ENCODE assay signal across 30 cellular contexts in the genomic region with DNA sequence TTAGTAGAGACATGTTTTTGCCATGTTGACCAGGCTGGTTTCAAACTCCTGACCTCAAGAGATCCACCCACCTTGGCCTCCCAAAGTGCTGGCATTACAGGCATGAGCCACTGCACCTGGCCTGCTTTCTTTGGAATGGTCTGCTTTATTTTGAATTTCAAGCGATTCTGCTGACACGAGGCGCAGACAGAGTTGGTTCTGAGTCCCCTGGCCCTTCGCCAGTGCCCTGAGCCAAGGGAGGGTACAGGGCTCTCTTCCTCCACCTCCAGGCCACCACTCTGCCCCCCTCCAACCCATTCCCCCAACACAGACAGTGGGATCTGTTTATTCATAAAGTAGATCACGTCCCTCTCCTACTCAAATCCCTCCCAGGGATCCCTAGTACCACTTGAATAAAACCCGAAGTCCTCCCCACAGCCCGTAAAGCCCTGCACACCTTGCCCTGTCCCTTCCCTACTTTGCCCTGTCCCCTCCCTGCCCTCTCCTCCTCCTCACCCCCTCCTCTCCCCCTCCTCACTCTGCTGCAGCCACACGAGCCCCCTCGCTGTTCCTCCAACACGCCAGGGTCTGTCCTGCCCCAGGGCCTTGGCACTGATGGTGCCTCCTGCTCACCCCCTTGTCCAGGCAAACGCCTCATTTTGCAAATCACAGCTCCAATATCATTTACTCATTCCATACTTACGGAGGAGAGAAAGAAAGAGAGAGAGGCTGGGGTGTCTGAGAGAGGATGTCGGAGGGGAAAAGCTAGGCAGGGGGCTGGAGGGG. TPM values are rescaled to one million over a fixed set of nuclear protein-coding genes. Genes with fewer than 3 reads are reported as not detected.
"Had no signal": no experiment of that assay in that cellular context is flagged by ENCODE, and none has a peak within 500 bp of the region (broad histone marks: within the 10 kb centered on the region; RNA-seq: fewer than 3 reads in every experiment).

No MANE protein-coding gene starts in this region.

- H3K27ac ChIP-seq: body of pancreas, stomach, vagina had no signal

- FAIRE-seq: small intestine had no signal

- H3K4me3 ChIP-seq: body of pancreas, mucosa of descending colon, stomach, vagina had no signal

- H3K36me3 ChIP-seq: stomach, vagina had no signal

- ATAC-seq: body of pancreas; left cardiac atrium; mucosa of descending colon; sciatic nerve; stimulated activated memory B cell treated with anti-CD40 and anti-IgM and Interleukin-4, amounts not matched to agents 10 μg/mL and 1 μg/mL and 100 μg/mL, for 72 hours; T-helper 17 cell had no signal

- H3K4me1 ChIP-seq: body of pancreas, vagina had no signal

- H3K4me1 Mint-ChIP-seq: activated CD4-positive, alpha-beta memory T cell treated with anti-CD3 and anti-CD28 coated beads, Interleukin-2, amount 10 ng/mL, durations not matched to agents 7 days and 5 days; activated CD4-positive, alpha-beta T cell treated with anti-CD3 and anti-CD28 coated beads, Interleukin-2, amount 10 ng/mL, durations not matched to agents 24 days and 14 days; nephron progenitor cell; stimulated activated memory B cell treated with anti-CD40 and anti-IgM and Interleukin-4, amounts not matched to agents 10 μg/mL and 1 μg/mL and 100 μg/mL, for 72 hours; T-helper 17 cell had no signal

- H3K4me3 Mint-ChIP-seq: activated CD4-positive, alpha-beta memory T cell treated with anti-CD3 and anti-CD28 coated beads, Interleukin-2, amount 10 ng/mL, durations not matched to agents 7 days and 5 days; activated CD4-positive, alpha-beta T cell treated with anti-CD3 and anti-CD28 coated beads, Interleukin-2, amount 10 ng/mL, durations not matched to agents 24 days and 14 days; nephron progenitor cell; stimulated activated memory B cell treated with anti-CD40 and anti-IgM and Interleukin-4, amounts not matched to agents 10 μg/mL and 1 μg/mL and 100 μg/mL, for 72 hours; T-helper 17 cell had no signal

- DNase-seq: activated CD4-positive, alpha-beta memory T cell treated with anti-CD3 and anti-CD28 coated beads, Interleukin-2, amount 10 ng/mL, durations not matched to agents 7 days and 5 days; activated CD4-positive, alpha-beta T cell treated with anti-CD3 and anti-CD28 coated beads, Interleukin-2, amount 10 ng/mL, durations not matched to agents 24 days and 14 days; activated effector memory CD4-positive, alpha-beta T cell treated with anti-CD3 and anti-CD28 coated beads, Interleukin-2, amount 50 U/mL, for 16 hours; activated naive CD4-positive, alpha-beta T cell treated with anti-CD3 and anti-CD28 coated beads, Interleukin-2, amount 50 U/mL, for 16 hours; activated T-cell treated with anti-CD3 and anti-CD28 coated beads for 4 hours; body of pancreas; effector memory CD4-positive, alpha-beta T cell; foreskin melanocyte; glutamatergic neuron; islet precursor cell; left cardiac atrium; mesenchymal stem cell; mucosa of descending colon; nephron progenitor cell; occipital lobe; small intestine; stimulated activated CD4-positive, alpha-beta T cell treated with anti-CD3 and anti-CD28 coated beads, Interleukin-2, amount 100 ng/mL, for 24 hours; stomach; T-helper 17 cell; trophoblast cell had no signal

- H3K27me3 ChIP-seq: vagina had no signal

- H3K9me3 Mint-ChIP-seq: activated CD4-positive, alpha-beta memory T cell treated with anti-CD3 and anti-CD28 coated beads, Interleukin-2, amount 10 ng/mL, durations not matched to agents 7 days and 5 days had no signal

- H3K36me3 Mint-ChIP-seq: stimulated activated memory B cell treated with anti-CD40 and anti-IgM and Interleukin-4, amounts not matched to agents 10 μg/mL and 1 μg/mL and 100 μg/mL, for 72 hours had no signal

- H3K27ac Mint-ChIP-seq: activated CD4-positive, alpha-beta memory T cell treated with anti-CD3 and anti-CD28 coated beads, Interleukin-2, amount 10 ng/mL, durations not matched to agents 7 days and 5 days; activated CD4-positive, alpha-beta T cell treated with anti-CD3 and anti-CD28 coated beads, Interleukin-2, amount 10 ng/mL, durations not matched to agents 24 days and 14 days; nephron progenitor cell; stimulated activated memory B cell treated with anti-CD40 and anti-IgM and Interleukin-4, amounts not matched to agents 10 μg/mL and 1 μg/mL and 100 μg/mL, for 72 hours; T-helper 17 cell had no signal

RNA-seq across cellular contexts. Expression of gene ZNRF4, which starts 22.4 kb away (rescaled TPM):
- total RNA-seq: activated CD4-positive, alpha-beta memory T cell treated with anti-CD3 and anti-CD28 coated beads, Interleukin-2, amount 10 ng/mL, durations not matched to agents 7 days and 5 days; activated CD4-positive, alpha-beta T cell treated with anti-CD3 and anti-CD28 coated beads, Interleukin-2, amount 10 ng/mL, durations not matched to agents 24 days and 14 days; body of pancreas; cardiac septum; chondrocyte; left cardiac atrium; liver; mucosa of descending colon; occipital lobe; posterior vena cava; renal cortical epithelial cell; sciatic nerve; stomach; T-helper 17 cell; temporal lobe; vagina had no signal
- polyA plus RNA-seq: esophagus, liver, small intestine, stomach had no signal
